8 cellular contexts compared by ENCODE assay signal in the genomic region with DNA sequence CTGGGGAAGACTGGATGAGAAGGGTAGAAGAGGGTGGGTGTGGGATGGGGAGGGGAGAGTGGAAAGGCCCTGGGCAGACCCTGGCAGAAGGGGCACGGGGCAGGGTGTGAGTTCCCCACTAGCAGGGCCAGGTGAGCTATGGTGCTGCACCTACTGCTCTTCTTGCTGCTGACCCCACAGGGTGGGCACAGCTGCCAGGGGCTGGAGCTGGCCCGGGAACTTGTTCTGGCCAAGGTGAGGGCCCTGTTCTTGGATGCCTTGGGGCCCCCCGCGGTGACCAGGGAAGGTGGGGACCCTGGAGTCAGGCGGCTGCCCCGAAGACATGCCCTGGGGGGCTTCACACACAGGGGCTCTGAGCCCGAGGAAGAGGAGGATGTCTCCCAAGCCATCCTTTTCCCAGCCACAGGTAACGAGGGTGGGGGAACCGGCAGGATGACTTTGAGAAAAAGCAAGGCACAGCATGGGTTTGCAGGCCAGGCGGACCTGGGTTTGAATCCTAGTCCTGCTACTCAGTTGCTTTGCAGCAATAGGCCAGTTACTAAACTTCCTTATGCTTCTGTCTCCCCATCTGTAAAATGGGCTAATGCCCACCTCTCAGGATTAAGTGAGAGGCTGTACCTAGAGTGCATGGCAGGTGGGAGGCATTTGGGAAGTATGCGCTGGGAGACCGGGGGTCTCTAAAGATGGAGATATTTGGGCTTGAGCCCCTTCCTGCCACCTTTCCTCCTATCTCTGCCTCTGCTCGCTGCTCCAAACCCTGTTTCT. TPM values are rescaled to one million over a fixed set of nuclear protein-coding genes. Genes with fewer than 3 reads are reported as not detected.
DNase-seq lines count a peak whose midpoint lies in the region; ATAC-seq and TF ChIP-seq lines count a peak whose summit lies in the region.

A gene with protein sequence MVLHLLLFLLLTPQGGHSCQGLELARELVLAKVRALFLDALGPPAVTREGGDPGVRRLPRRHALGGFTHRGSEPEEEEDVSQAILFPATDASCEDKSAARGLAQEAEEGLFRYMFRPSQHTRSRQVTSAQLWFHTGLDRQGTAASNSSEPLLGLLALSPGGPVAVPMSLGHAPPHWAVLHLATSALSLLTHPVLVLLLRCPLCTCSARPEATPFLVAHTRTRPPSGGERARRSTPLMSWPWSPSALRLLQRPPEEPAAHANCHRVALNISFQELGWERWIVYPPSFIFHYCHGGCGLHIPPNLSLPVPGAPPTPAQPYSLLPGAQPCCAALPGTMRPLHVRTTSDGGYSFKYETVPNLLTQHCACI (plus strand): TSS at position 74 of the 765 bp plus-strand sequence. CDS start 65 bp downstream, at position 139.

- peak within 1 kb of the TSS; percentile 46 for H3K4me3 Mint-ChIP-seq in CD8-positive, alpha-beta T cell
- no peak within 1 kb of the TSS for H3K4me3 Mint-ChIP-seq in activated T-cell treated with anti-CD3 and anti-CD28 coated beads, Interleukin-2, amount 50 U/mL, for 24 hours

- no peak within 1 kb of the TSS for H3K27ac Mint-ChIP-seq in CD8-positive, alpha-beta T cell
- no peak within 1 kb of the TSS for H3K27ac Mint-ChIP-seq in activated T-cell treated with anti-CD3 and anti-CD28 coated beads, Interleukin-2, amount 50 U/mL, for 24 hours

- intact Hi-C loops in CD8-positive, alpha-beta T cell (cut with DNase I, micrococcal nuclease): no loop called here
- intact Hi-C loops in right cardiac atrium (cut with DNase I) (loop anchor here in 1 of 4 donors (5.0 kb wide), 2 partner anchors 55 to 70 kb away; a partner anchor contains a TSS), psoas muscle (cut with DNase I) (no loop called here)

- 86% methylated on average over 13 of the region's 13 CpGs for WGBS in right cardiac atrium
- WGBS in psoas muscle, 3 donors: 81 to 89% (median 86%) methylated on average over 13 of the region's 13 CpGs

- H3K4me1 Mint-ChIP-seq in CD8-positive, alpha-beta T cell (ENCODE audit: low read depth): peaks cover 1% of the 10 kb centered on the region
- H3K4me1 Mint-ChIP-seq in activated T-cell treated with anti-CD3 and anti-CD28 coated beads, Interleukin-2, amount 50 U/mL, for 24 hours (ENCODE audit: low read depth): peaks cover 3% of the 10 kb centered on the region

- no peaks in the 10 kb centered on the region for H3K9me3 Mint-ChIP-seq in CD8-positive, alpha-beta T cell
- H3K9me3 Mint-ChIP-seq in activated T-cell treated with anti-CD3 and anti-CD28 coated beads, Interleukin-2, amount 50 U/mL, for 24 hours: no peaks in the 10 kb centered on the region

- CTCF ChIA-PET in CD8-positive, alpha-beta T cell (lab: Charles Lee): interaction anchor here (1.1 to 3.1 kb wide), 2 partner anchors 11 to 70 kb away, joined by 4 to 17 read pairs; no protein-coding TSS in a partner anchor

- no peak for DNase-seq in CD8-positive, alpha-beta T cell
- DNase-seq in right cardiac atrium (peak in 2 of 3 donors; percentile 59 to 64), psoas muscle (no peak), hypothalamus (lab: John Stamatoyannopoulos, UW) (no peak), G401 (ENCODE audit: low spot score) (no peak), dedifferentiated amniotic fluid mesenchymal stem cell (ENCODE audit: extremely low spot score) (no peak)
- no peak for DNase-seq in activated T-cell treated with anti-CD3 and anti-CD28 coated beads, Interleukin-2, amount 50 U/mL, for 24 hours

- no peak within 1 kb of the TSS for H3K27ac ChIP-seq in CD8-positive, alpha-beta T cell (ENCODE audit: low read depth, low read length)
- H3K27ac ChIP-seq in VCaP: peak within 1 kb of the TSS; percentile 89
- H3K27ac ChIP-seq in right cardiac atrium (ENCODE audit: low read length): peak within 1 kb of the TSS; percentile 85
- H3K27ac ChIP-seq in psoas muscle: peak within 1 kb of the TSS; percentile 93

- H3K36me3 Mint-ChIP-seq in CD8-positive, alpha-beta T cell: no peaks in the 10 kb centered on the region
- no peaks in the 10 kb centered on the region for H3K36me3 Mint-ChIP-seq in activated T-cell treated with anti-CD3 and anti-CD28 coated beads, Interleukin-2, amount 50 U/mL, for 24 hours (ENCODE audit: low read depth)

- H3K9me3 ChIP-seq in CD8-positive, alpha-beta T cell (ENCODE audit: low read length): no peaks in the 10 kb centered on the region
- H3K9me3 ChIP-seq in right cardiac atrium (ENCODE audit: control insufficient read depth, low read length) (no peaks in the 10 kb centered on the region), psoas muscle (no peaks in the 10 kb centered on the region)

- no peak within 1 kb of the TSS for H3K4me3 ChIP-seq in CD8-positive, alpha-beta T cell (ENCODE audit: low read depth, low read length)
- peak within 1 kb of the TSS; percentile 77 for H3K4me3 ChIP-seq in right cardiac atrium (ENCODE audit: low read length)
- H3K4me3 ChIP-seq in psoas muscle: peak within 1 kb of the TSS; percentile 81

- peaks cover 46% of the 10 kb centered on the region for H3K27me3 Mint-ChIP-seq in CD8-positive, alpha-beta T cell (ENCODE audit: low read depth)
- H3K27me3 Mint-ChIP-seq in activated T-cell treated with anti-CD3 and anti-CD28 coated beads, Interleukin-2, amount 50 U/mL, for 24 hours: peaks cover 71% of the 10 kb centered on the region

- no peaks in the 10 kb centered on the region for H3K36me3 ChIP-seq in CD8-positive, alpha-beta T cell (ENCODE audit: insufficient read depth, low read length)
- peaks cover 0 to 11% of the 10 kb centered on the region in 2 donors for H3K36me3 ChIP-seq in psoas muscle (ENCODE audit: insufficient read depth in 1 of 2, low read depth in 1 of 2)

- H3K27me3 ChIP-seq in CD8-positive, alpha-beta T cell (ENCODE audit: insufficient read depth, low read length): peaks cover 5% of the 10 kb centered on the region
- H3K27me3 ChIP-seq in right cardiac atrium (ENCODE audit: control insufficient read depth, insufficient read depth) (no peaks in the 10 kb centered on the region), psoas muscle (ENCODE audit: insufficient read depth in 3 of 3, low read length in 2 of 3) (no peaks in the 10 kb centered on the region)

- in situ Hi-C loops in G401 (cut with HindIII; ENCODE audit: low sequenced_read_pairs): no loop called here

- no peaks in the 10 kb centered on the region for H3K4me1 ChIP-seq in CD8-positive, alpha-beta T cell (ENCODE audit: insufficient read depth, low read length)
- peaks cover 1% of the 10 kb centered on the region for H3K4me1 ChIP-seq in right cardiac atrium (ENCODE audit: control insufficient read depth, insufficient read depth, low read length)
- H3K4me1 ChIP-seq in psoas muscle: peaks cover 9% of the 10 kb centered on the region

- POLR2A ChIA-PET in CD8-positive, alpha-beta T cell (lab: Charles Lee): interaction anchor here (0.5 kb wide), 1 partner anchor 17 kb away, joined by 3 read pairs; no protein-coding TSS in a partner anchor

- no peak for ATAC-seq in CD8-positive, alpha-beta T cell
- ATAC-seq in right cardiac atrium (no peak), psoas muscle (peak in 1 of 4 donors; percentile 1)

- TF ChIP-seq CTCF in CD8-positive, alpha-beta T cell (IDR thresholded peaks at IDR 0.05): no peak
- no peak for TF ChIP-seq CTCF in VCaP (conservative IDR thresholded peaks at IDR 0.05)
- no peak for TF ChIP-seq CTCF in psoas muscle (IDR thresholded peaks at IDR 0.05)

RNA-seq across cellular contexts. Expression of the gene that starts here (rescaled TPM):
- not detected for total RNA-seq in CD8-positive, alpha-beta T cell
- total RNA-seq in right cardiac atrium: 10 to 100 TPM; 16.7 to 47.6 (median 28.1) TPM
- 28.7 TPM for polyA plus RNA-seq in right cardiac atrium
- under 1 TPM in 2 of 4 donors, not detected in 2; 0.23 to 0.36 TPM for total RNA-seq in psoas muscle
- 1 to 10 TPM in 1 of 3 donors, under 1 TPM in 2; 0.10 to 1.2 (median 0.18) TPM for polyA plus RNA-seq in psoas muscle
- 1.3 TPM in 1 of 2 replicates, not detected in the other for total RNA-seq in G401 (2014; rRNA removed; shearing (Covaris generic))

Comparison
In these comparisons a context has a peak if more than half of its experiments do, and no peak if none do; other contexts are left out.
1. RNA of the gene that starts here (polyA plus RNA-seq): 28.7 TPM in right cardiac atrium (single experiment); 0.10 to 1.2 TPM in psoas muscle; every median in the first group is over 10 times any median in the second.
2. DNase-seq: peak in right cardiac atrium (2 of 3); none in CD8-positive, alpha-beta T cell (0 of 7), psoas muscle (0 of 2), activated T-cell treated with anti-CD3 and anti-CD28 coated beads, Interleukin-2, amount 50 U/mL, for 24 hours (single experiment), hypothalamus (0 of 51), G401 (single experiment) and dedifferentiated amniotic fluid mesenchymal stem cell (single experiment).